30 cellular contexts compared by ENCODE assay signal in the genomic region with DNA sequence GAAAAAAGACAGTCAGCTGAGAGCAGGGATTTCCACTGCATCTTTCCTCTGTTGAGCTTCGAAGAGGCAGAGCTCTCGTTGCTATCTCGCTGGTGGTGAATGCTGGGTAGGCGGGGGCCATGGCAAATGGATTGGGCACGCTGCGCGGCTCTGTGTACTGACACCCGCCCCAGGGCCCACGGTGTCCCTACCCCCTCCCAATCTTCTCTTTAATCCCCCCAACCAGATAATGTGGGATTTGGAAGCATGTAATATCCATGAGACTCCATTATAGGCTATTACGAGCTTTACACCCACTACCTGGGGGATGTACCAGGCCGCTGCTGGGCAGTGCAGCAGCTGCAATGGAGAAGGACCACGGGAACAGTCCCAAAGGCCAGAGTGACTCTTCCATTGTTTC. TPM values are rescaled to one million over a fixed set of nuclear protein-coding genes. Genes with fewer than 3 reads are reported as not detected.
"Had no signal": no experiment of that assay in that cellular context is flagged by ENCODE, and none has a peak within 500 bp of the region (broad histone marks: within the 10 kb centered on the region; RNA-seq: fewer than 3 reads in every experiment).

No MANE protein-coding gene starts in this region.

- H3K27ac ChIP-seq: colonic mucosa, heart right ventricle, neutrophil, ovary, upper lobe of left lung had no signal

- H3K4me3 Mint-ChIP-seq: activated CD4-positive, alpha-beta memory T cell treated with anti-CD3 and anti-CD28 coated beads for 36 hours; activated naive CD4-positive, alpha-beta T cell treated with anti-CD3 and anti-CD28 coated beads for 36 hours; activated naive CD8-positive, alpha-beta T cell treated with anti-CD3 and anti-CD28 coated beads, Interleukin-2, amount 10 ng/mL, durations not matched to agents 7 days and 5 days; naive thymus-derived CD8-positive, alpha-beta T cell; T-helper 1 cell treated with Interleukin-12 subunit alpha and Interleukin-12 subunit beta and Interleukin-4 antibody, amounts not matched to agents 30 μg/mL and 1 μg/mL, for 36 hours had no signal

- H3K36me3 Mint-ChIP-seq: activated CD4-positive, alpha-beta memory T cell treated with anti-CD3 and anti-CD28 coated beads for 36 hours; activated naive CD8-positive, alpha-beta T cell treated with anti-CD3 and anti-CD28 coated beads, Interleukin-2, amount 10 ng/mL, durations not matched to agents 7 days and 5 days; naive thymus-derived CD8-positive, alpha-beta T cell had no signal

- H3K36me3 ChIP-seq: colonic mucosa, heart right ventricle, neutrophil, ovary, upper lobe of left lung had no signal

- ATAC-seq: heart right ventricle; left colon; naive thymus-derived CD8-positive, alpha-beta T cell; right cardiac atrium; stimulated activated naive CD8-positive, alpha-beta T cell treated with anti-CD3 and anti-CD28 coated beads, Interleukin-15, Interleukin-2, amounts not matched to agents 100 U/mL and 50 U/mL, for 24 hours had no signal

- H3K9me3 ChIP-seq: colonic mucosa, heart right ventricle, neutrophil, ovary, upper lobe of left lung had no signal

- DNase-seq: activated CD4-positive, alpha-beta T cell treated with anti-CD3 and anti-CD28 coated beads for 48 hours; activated effector memory CD4-positive, alpha-beta T cell treated with Interleukin-2 at 50 U/mL for 16 hours; activated naive CD4-positive, alpha-beta T cell treated with anti-CD3 and anti-CD28 coated beads for 36 hours; activated naive CD8-positive, alpha-beta T cell treated with anti-CD3 and anti-CD28 coated beads, Interleukin-2, amount 10 ng/mL, durations not matched to agents 7 days and 5 days; activated T-cell treated with anti-CD3 and anti-CD28 coated beads, Interleukin-2, amount 50 U/mL, for 48 hours; amniotic stem cell; colonic mucosa; effector CD4-positive, alpha-beta T cell; erythroblast; foreskin fibroblast; heart right ventricle; islet precursor cell; left colon; naive thymus-derived CD8-positive, alpha-beta T cell; ovary; right cardiac atrium; stimulated activated CD4-positive, alpha-beta T cell treated with anti-CD3 and anti-CD28 coated beads, Interleukin-12 subunit alpha, Interleukin-12 subunit beta, amount 100 ng/mL, for 4 hours; stimulated activated naive CD8-positive, alpha-beta T cell treated with anti-CD3 and anti-CD28 coated beads, Interleukin-15, Interleukin-2, amounts not matched to agents 100 U/mL and 50 U/mL, for 24 hours; T1000 had no signal

- H3K4me3 ChIP-seq: colonic mucosa, heart right ventricle, ovary, upper lobe of left lung had no signal

- H3K27ac Mint-ChIP-seq: activated CD4-positive, alpha-beta memory T cell treated with anti-CD3 and anti-CD28 coated beads for 36 hours; activated naive CD4-positive, alpha-beta T cell treated with anti-CD3 and anti-CD28 coated beads for 36 hours; activated naive CD8-positive, alpha-beta T cell treated with anti-CD3 and anti-CD28 coated beads, Interleukin-2, amount 10 ng/mL, durations not matched to agents 7 days and 5 days; T-helper 1 cell treated with Interleukin-12 subunit alpha and Interleukin-12 subunit beta and Interleukin-4 antibody, amounts not matched to agents 30 μg/mL and 1 μg/mL, for 36 hours had no signal

- H3K4me1 ChIP-seq: colonic mucosa, upper lobe of left lung had no signal

- H3K4me1 Mint-ChIP-seq: activated naive CD8-positive, alpha-beta T cell treated with anti-CD3 and anti-CD28 coated beads, Interleukin-2, amount 10 ng/mL, durations not matched to agents 7 days and 5 days; naive thymus-derived CD8-positive, alpha-beta T cell had no signal

- H3K27me3 ChIP-seq: colonic mucosa, ovary, upper lobe of left lung had no signal

- H3K9me3 Mint-ChIP-seq: activated CD4-positive, alpha-beta memory T cell treated with anti-CD3 and anti-CD28 coated beads for 36 hours; activated naive CD4-positive, alpha-beta T cell treated with anti-CD3 and anti-CD28 coated beads for 36 hours; activated naive CD8-positive, alpha-beta T cell treated with anti-CD3 and anti-CD28 coated beads, Interleukin-2, amount 10 ng/mL, durations not matched to agents 7 days and 5 days; naive thymus-derived CD8-positive, alpha-beta T cell; T-helper 1 cell treated with Interleukin-12 subunit alpha and Interleukin-12 subunit beta and Interleukin-4 antibody, amounts not matched to agents 30 μg/mL and 1 μg/mL, for 36 hours had no signal

RNA-seq across cellular contexts. Expression of gene SEZ6, which starts 45.4 kb away (rescaled TPM):
- total RNA-seq: activated CD4-positive, alpha-beta memory T cell treated with anti-CD3 and anti-CD28 coated beads for 36 hours; activated naive CD4-positive, alpha-beta T cell treated with anti-CD3 and anti-CD28 coated beads for 36 hours; activated naive CD8-positive, alpha-beta T cell treated with anti-CD3 and anti-CD28 coated beads, Interleukin-2, amount 10 ng/mL, durations not matched to agents 7 days and 5 days; bronchial epithelial cell; fibroblast of lung; heart right ventricle; lower leg skin; mesenteric fat pad; naive thymus-derived CD8-positive, alpha-beta T cell; ovary; pulmonary artery endothelial cell; right cardiac atrium; skeletal muscle tissue; subcutaneous adipose tissue had no signal
- polyA plus RNA-seq: fibroblast of lung, heart right ventricle, ovary, right cardiac atrium had no signal
